Comparison of ENCODE assay signal across 24 cellular contexts in genomic region chr1:6999826-7000225, GRCh38.
DNase-seq lines count a peak whose midpoint lies in the region; ATAC-seq and TF ChIP-seq lines count a peak whose summit lies in the region.
"Had no signal": no experiment of that assay in that cellular context is flagged by ENCODE, and none has a peak within 500 bp of the region (broad histone marks: within the 10 kb centered on the region; RNA-seq: fewer than 3 reads in every experiment).

No MANE protein-coding gene starts in this region.

- no peaks in the 10 kb centered on the region for H3K9me3 Mint-ChIP-seq in natural killer cell treated with Interleukin-12 subunit alpha and Interleukin-12 subunit beta and Interleukin-15 and Interleukin-18, amount 100 ng/mL, for 72 hours
- no peaks in the 10 kb centered on the region for H3K9me3 Mint-ChIP-seq in natural killer cell
- H3K9me3 Mint-ChIP-seq: CD4-positive, CD25-positive, alpha-beta regulatory T cell had no signal

- 85 to 95% (median 89%) methylated on average over 6 of the region's 6 CpGs for WGBS in spleen, 5 donors

- H3K27me3 Mint-ChIP-seq in natural killer cell treated with Interleukin-12 subunit alpha and Interleukin-12 subunit beta and Interleukin-15 and Interleukin-18, amount 100 ng/mL, for 72 hours = peaks cover 11 to 23% of the 10 kb centered on the region in 2 donors
- peaks cover 2 to 9% of the 10 kb centered on the region in 2 donors for H3K27me3 Mint-ChIP-seq in natural killer cell (ENCODE audit: low read depth in 2 of 2)

- H3K4me3 Mint-ChIP-seq in natural killer cell treated with Interleukin-12 subunit alpha and Interleukin-12 subunit beta and Interleukin-15 and Interleukin-18, amount 100 ng/mL, for 72 hours = no peak overlapping the region
- H3K4me3 Mint-ChIP-seq in natural killer cell = no peak overlapping the region
- H3K4me3 Mint-ChIP-seq: CD14-positive monocyte; CD4-positive, alpha-beta memory T cell; CD4-positive, CD25-positive, alpha-beta regulatory T cell; CD8-positive, alpha-beta memory T cell had no signal

- intact Hi-C loops in natural killer cell (cut with micrococcal nuclease) = no loop called here
- intact Hi-C loops in spleen (cut with DNase I; ENCODE audit: low total_unique reads) = no loop called here

- H3K27ac ChIP-seq in spleen = no peak overlapping the region
- H3K27ac ChIP-seq: BLaER1 had no signal

- no peak for TF ChIP-seq CTCF in natural killer cell (IDR thresholded peaks at IDR 0.05)
- no peak for TF ChIP-seq CTCF in spleen (IDR thresholded peaks at IDR 0.05 in 8 of 11, conservative IDR thresholded peaks at IDR 0.05 in 3 of 11)

- TF ChIP-seq POLR2A in spleen (IDR thresholded peaks at IDR 0.05) = no peak

- H3K36me3 ChIP-seq in spleen = no peaks in the 10 kb centered on the region
- H3K36me3 ChIP-seq: BE2C, BLaER1 had no signal

- no peak overlapping the region for H3K4me3 ChIP-seq in spleen
- H3K4me3 ChIP-seq: BLaER1, GM12878 had no signal

- no peaks in the 10 kb centered on the region for H3K36me3 Mint-ChIP-seq in natural killer cell treated with Interleukin-12 subunit alpha and Interleukin-12 subunit beta and Interleukin-15 and Interleukin-18, amount 100 ng/mL, for 72 hours
- H3K36me3 Mint-ChIP-seq in natural killer cell = no peaks in the 10 kb centered on the region
- H3K36me3 Mint-ChIP-seq: CD14-positive monocyte; CD4-positive, alpha-beta memory T cell; CD4-positive, CD25-positive, alpha-beta regulatory T cell; CD8-positive, alpha-beta memory T cell had no signal

- H3K9me3 ChIP-seq in spleen = no peaks in the 10 kb centered on the region
- H3K9me3 ChIP-seq: BE2C had no signal

- H3K4me1 Mint-ChIP-seq in natural killer cell treated with Interleukin-12 subunit alpha and Interleukin-12 subunit beta and Interleukin-15 and Interleukin-18, amount 100 ng/mL, for 72 hours (ENCODE audit: low read depth in 2 of 2) = peaks cover 0 to 5% of the 10 kb centered on the region in 2 donors
- no peaks in the 10 kb centered on the region for H3K4me1 Mint-ChIP-seq in natural killer cell
- H3K4me1 Mint-ChIP-seq: CD4-positive, alpha-beta memory T cell; CD4-positive, CD25-positive, alpha-beta regulatory T cell; CD8-positive, alpha-beta memory T cell had no signal

- no peak overlapping the region for H3K27ac Mint-ChIP-seq in natural killer cell treated with Interleukin-12 subunit alpha and Interleukin-12 subunit beta and Interleukin-15 and Interleukin-18, amount 100 ng/mL, for 72 hours
- H3K27ac Mint-ChIP-seq in natural killer cell = no peak overlapping the region
- H3K27ac Mint-ChIP-seq: CD14-positive monocyte; CD4-positive, CD25-positive, alpha-beta regulatory T cell; CD8-positive, alpha-beta memory T cell had no signal

- no peak for DNase-seq in natural killer cell treated with Interleukin-12 subunit alpha and Interleukin-12 subunit beta and Interleukin-15 and Interleukin-18, amount 100 ng/mL, for 72 hours (ENCODE audit: low spot score)
- DNase-seq in natural killer cell (no peak), mesenteric fat pad (ENCODE audit: low spot score) (peak; percentile 69), spleen (peak; percentile 15), foreskin melanocyte (no peak), iPS-NIHi11 (ENCODE audit: low spot score) (no peak)
- DNase-seq: 8988T; ACHN; BE2C; C1 segment of cervical spinal cord; CD4-positive, alpha-beta memory T cell; CD4-positive, CD25-positive, alpha-beta regulatory T cell; CD8-positive, alpha-beta memory T cell; COR-L47; DMS 273 treated with DMSO at 0.1 percent for 48 hours; DMS153; DMS53; DMS79; DND-41; EL; GDM1 had no signal

- ATAC-seq in natural killer cell treated with Interleukin-12 subunit alpha and Interleukin-12 subunit beta and Interleukin-15 and Interleukin-18, amount 100 ng/mL, for 72 hours = peak; percentile 28 to 32
- ATAC-seq in natural killer cell = no peak
- ATAC-seq: GM12878 had no signal

- H3K4me1 ChIP-seq in spleen = no peaks in the 10 kb centered on the region
- H3K4me1 ChIP-seq: BE2C had no signal

- no peaks in the 10 kb centered on the region for H3K27me3 ChIP-seq in spleen (replicated peaks in 1 of 7)
- H3K27me3 ChIP-seq: BE2C, BLaER1 had no signal

Comparison
In these comparisons a context has a peak if more than half of its experiments do, and no peak if none do; other contexts are left out.
1. ATAC-seq: peak in natural killer cell treated with Interleukin-12 subunit alpha and Interleukin-12 subunit beta and Interleukin-15 and Interleukin-18, amount 100 ng/mL, for 72 hours (2 of 2); none in natural killer cell (0 of 3).
2. DNase-seq: peak in mesenteric fat pad (single experiment) and spleen (single experiment); none in natural killer cell treated with Interleukin-12 subunit alpha and Interleukin-12 subunit beta and Interleukin-15 and Interleukin-18, amount 100 ng/mL, for 72 hours (single experiment), natural killer cell (single experiment), foreskin melanocyte (single experiment) and iPS-NIHi11 (single experiment).